ENCODE assay signal across 11 cellular contexts in the genomic region with DNA sequence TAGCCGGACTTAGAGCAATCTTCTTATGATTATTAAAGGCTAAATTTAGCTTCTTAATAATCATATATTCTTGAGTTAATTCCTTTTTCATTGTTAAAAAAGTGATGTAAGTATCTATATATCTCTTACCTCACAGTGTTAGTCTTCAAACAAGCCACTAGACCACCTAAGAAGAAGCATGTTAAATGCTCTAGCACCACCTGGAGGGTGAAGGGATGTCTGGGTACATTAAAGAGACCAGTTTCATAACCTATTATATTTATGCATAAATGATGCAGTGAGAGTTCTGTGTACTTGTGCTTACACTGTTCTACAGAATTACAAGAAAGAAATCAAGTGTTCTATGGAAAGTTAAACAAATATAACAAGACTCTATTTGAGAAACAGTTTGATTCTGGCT. TPM values are rescaled to one million over a fixed set of nuclear protein-coding genes. Genes with fewer than 3 reads are reported as not detected.
DNase-seq lines count a peak whose midpoint lies in the region; ATAC-seq and TF ChIP-seq lines count a peak whose summit lies in the region.
"Had no signal": no experiment of that assay in that cellular context is flagged by ENCODE, and none has a peak within 500 bp of the region (broad histone marks: within the 10 kb centered on the region; RNA-seq: fewer than 3 reads in every experiment).

No MANE protein-coding gene starts in this region.

- no peak overlapping the region for H2AFZ ChIP-seq in PC-9

- H3K4me1 ChIP-seq in PC-9 (replicated peaks; ENCODE audit: insufficient read depth) = no peaks in the 10 kb centered on the region
- H3K4me1 ChIP-seq in spleen = no peaks in the 10 kb centered on the region
- H3K4me1 ChIP-seq: gastroesophageal sphincter had no signal

- no peaks in the 10 kb centered on the region for H3F3A ChIP-seq in PC-9 (ENCODE audit: insufficient read depth, low read depth)

- peak; percentile 87 for ATAC-seq in HG03159 (IDR thresholded peaks at IDR 0.05; ENCODE audit: unreplicated experiment)
- ATAC-seq in stimulated activated naive CD8-positive, alpha-beta T cell treated with anti-CD3 and anti-CD28 coated beads, Interleukin-15, amount 100 ng/mL, for 72 hours = no peak
- ATAC-seq: activated CD4-positive, alpha-beta T cell treated with anti-CD3 and anti-CD28 coated beads for 36 hours; gastroesophageal sphincter had no signal

- no peak overlapping the region for H3K4me3 Mint-ChIP-seq in stimulated activated naive CD8-positive, alpha-beta T cell treated with anti-CD3 and anti-CD28 coated beads, Interleukin-15, amount 100 ng/mL, for 72 hours
- H3K4me3 Mint-ChIP-seq: activated CD4-positive, alpha-beta T cell treated with anti-CD3 and anti-CD28 coated beads for 36 hours had no signal

- DNase-seq in GM12865 (ENCODE audit: low read depth) (peak; percentile 17), PC-9 (no peak), kidney glomerular epithelial cell (lab: John Stamatoyannopoulos, UW) (peak; percentile 33), spleen (no peak), activated gamma-delta T cell (lab: John Stamatoyannopoulos, UW) (no peak)
- no peak for DNase-seq in activated CD4-positive, alpha-beta T cell treated with anti-CD3 and anti-CD28 coated beads for 48 hours
- no peak for DNase-seq in stimulated activated naive CD8-positive, alpha-beta T cell treated with anti-CD3 and anti-CD28 coated beads, Interleukin-15, amount 100 ng/mL, for 72 hours
- DNase-seq: activated CD4-positive, alpha-beta T cell treated with anti-CD3 and anti-CD28 coated beads for 36 hours; ovary had no signal

- no peaks in the 10 kb centered on the region for H3K27me3 ChIP-seq in PC-9 (ENCODE audit: insufficient read depth, low read depth)
- no peaks in the 10 kb centered on the region for H3K27me3 ChIP-seq in spleen (replicated peaks in 1 of 7)
- H3K27me3 ChIP-seq: gastroesophageal sphincter, ovary had no signal

- 83 to 95% (median 92%) methylated on average over 1 of the region's 1 CpG for WGBS in spleen, 5 donors

- H3K9me3 ChIP-seq in PC-9 (ENCODE audit: insufficient read depth, low read depth) (no peaks in the 10 kb centered on the region), spleen (peaks cover 0 to 10% (median 3%) of the 10 kb centered on the region in 8 donors)
- H3K9me3 ChIP-seq: gastroesophageal sphincter, ovary had no signal

- POLR2A ChIA-PET in PC-9 (lab: Charles Lee; ENCODE audit: unreplicated experiment) = no interaction called here

- no peak overlapping the region for H3K4me2 ChIP-seq in PC-9

- H3K27ac Mint-ChIP-seq in stimulated activated naive CD8-positive, alpha-beta T cell treated with anti-CD3 and anti-CD28 coated beads, Interleukin-15, amount 100 ng/mL, for 72 hours = no peak overlapping the region
- H3K27ac Mint-ChIP-seq: activated CD4-positive, alpha-beta T cell treated with anti-CD3 and anti-CD28 coated beads for 36 hours had no signal

- intact Hi-C loops in PC-9 (cut with micrococcal nuclease; ENCODE audit: unreplicated experiment) (no loop called here), spleen (cut with DNase I; ENCODE audit: low total_unique reads) (no loop called here)

- no peak overlapping the region for H3K4me3 ChIP-seq in GM12865 (ENCODE audit: low read depth, low read length)
- no peak overlapping the region for H3K4me3 ChIP-seq in PC-9
- no peak overlapping the region for H3K4me3 ChIP-seq in spleen
- H3K4me3 ChIP-seq: gastroesophageal sphincter, ovary had no signal

- TF ChIP-seq CTCF in GM12865 (IDR thresholded peaks at IDR 0.05; ENCODE audit: insufficient read depth, low read depth, low read length, missing control alignments) (peak; percentile 17), PC-9 (conservative IDR thresholded peaks at IDR 0.05) (0 out of 2 replicates have a peak, but pooled peaks have one; percentile 40), spleen (IDR thresholded peaks at IDR 0.05 in 8 of 11, conservative IDR thresholded peaks at IDR 0.05 in 3 of 11) (no peak)

- no peak for TF ChIP-seq POLR2A in spleen (IDR thresholded peaks at IDR 0.05)

- no TSS peak for BruUV-seq in PC-9 (replicated peaks; lab: Mats Ljungman, UMichigan)

- no peaks in the 10 kb centered on the region for H3K27me3 Mint-ChIP-seq in stimulated activated naive CD8-positive, alpha-beta T cell treated with anti-CD3 and anti-CD28 coated beads, Interleukin-15, amount 100 ng/mL, for 72 hours

- no peaks in the 10 kb centered on the region for H4K20me1 ChIP-seq in PC-9 (ENCODE audit: insufficient read depth)

- H3K27ac ChIP-seq in PC-9 = no peak overlapping the region
- H3K27ac ChIP-seq in spleen = no peak overlapping the region
- H3K27ac ChIP-seq: gastroesophageal sphincter, ovary had no signal

- CTCF ChIA-PET in PC-9 (lab: Charles Lee) = no interaction called here

- H3K36me3 ChIP-seq in PC-9 (ENCODE audit: low read depth) = no peaks in the 10 kb centered on the region
- no peaks in the 10 kb centered on the region for H3K36me3 ChIP-seq in spleen
- H3K36me3 ChIP-seq: gastroesophageal sphincter, ovary had no signal

- H3K4me1 Mint-ChIP-seq in stimulated activated naive CD8-positive, alpha-beta T cell treated with anti-CD3 and anti-CD28 coated beads, Interleukin-15, amount 100 ng/mL, for 72 hours = no peaks in the 10 kb centered on the region
- H3K4me1 Mint-ChIP-seq: activated CD4-positive, alpha-beta T cell treated with anti-CD3 and anti-CD28 coated beads for 36 hours had no signal

- H3K9me3 Mint-ChIP-seq in stimulated activated naive CD8-positive, alpha-beta T cell treated with anti-CD3 and anti-CD28 coated beads, Interleukin-15, amount 100 ng/mL, for 72 hours = peaks cover 0 to 7% of the 10 kb centered on the region in 2 donors

- no peaks in the 10 kb centered on the region for H3K9me2 ChIP-seq in PC-9 (ENCODE audit: insufficient read depth)

- H3K79me2 ChIP-seq in PC-9 (ENCODE audit: low read depth) = no peaks in the 10 kb centered on the region

RNA-seq across cellular contexts. Expression of a gene that starts 55.9 kb away (rescaled TPM):
- total RNA-seq in PC-9 (2021) (not detected in 2 replicates), spleen (not detected)
- polyA plus RNA-seq in spleen = not detected
- total RNA-seq: activated CD4-positive, alpha-beta T cell treated with anti-CD3 and anti-CD28 coated beads for 36 hours; gastroesophageal sphincter; ovary had no signal
- polyA plus RNA-seq: ovary had no signal

Comparison
In these comparisons a context has a peak if more than half of its experiments do, and no peak if none do; other contexts are left out.
1. DNase-seq: peak in GM12865 (single experiment) and kidney glomerular epithelial cell (single experiment); none in PC-9 (0 of 2), activated CD4-positive, alpha-beta T cell treated with anti-CD3 and anti-CD28 coated beads for 48 hours (single experiment), spleen (single experiment), stimulated activated naive CD8-positive, alpha-beta T cell treated with anti-CD3 and anti-CD28 coated beads, Interleukin-15, amount 100 ng/mL, for 72 hours (0 of 2) and activated gamma-delta T cell (single experiment).
2. CTCF ChIP-seq: peak in GM12865 (single experiment) and PC-9 (single experiment); none in spleen (0 of 11).